In the genomic region with DNA sequence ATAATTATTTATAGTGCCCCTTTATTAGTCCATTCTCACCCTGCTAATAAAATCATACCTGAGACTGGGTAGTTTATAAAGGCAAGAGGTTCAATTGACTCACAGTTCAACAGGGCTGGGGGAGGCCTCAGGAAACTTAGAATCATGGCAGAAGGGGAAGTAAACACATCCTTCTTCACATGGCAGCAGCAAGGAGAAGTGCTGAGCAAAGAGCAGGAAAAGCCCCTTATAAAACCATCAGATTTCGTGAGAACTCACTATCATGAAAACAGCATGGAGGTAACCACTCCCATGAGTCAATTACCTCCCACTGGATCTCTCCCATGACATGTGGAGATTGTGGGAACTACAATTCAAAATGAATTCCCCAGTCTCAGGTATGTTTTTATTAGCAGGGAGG, we compare ENCODE assay signal across 13 cellular contexts.
"Had no signal": no experiment of that assay in that cellular context is flagged by ENCODE, and none has a peak within 500 bp of the region (broad histone marks: within the 10 kb centered on the region; RNA-seq: fewer than 3 reads in every experiment).

No MANE protein-coding gene starts in this region.

- H3K36me3 ChIP-seq: brain microvascular endothelial cell, colonic mucosa, left lung had no signal

- DNase-seq: activated CD4-positive, alpha-beta memory T cell treated with anti-CD3 and anti-CD28 coated beads, Interleukin-2, amount 10 ng/mL, durations not matched to agents 7 days and 5 days; activated CD4-positive, alpha-beta T cell treated with anti-CD3 and anti-CD28 coated beads for 36 hours; activated naive CD4-positive, alpha-beta T cell treated with anti-CD3 and anti-CD28 coated beads for 36 hours; activated T-cell treated with anti-CD3 and anti-CD28 coated beads, Interleukin-2, amount 50 U/mL, for 24 hours; anterior cingulate cortex; brain microvascular endothelial cell; colonic mucosa; erythroblast; left lung; retina; stimulated activated CD8-positive, alpha-beta memory T cell treated with anti-CD3 and anti-CD28 coated beads, Interleukin-4, amount 100 ng/mL, for 48 hours; stimulated activated naive CD4-positive, alpha-beta T cell; T-helper 17 cell had no signal

- H3K4me1 ChIP-seq: colonic mucosa, left lung had no signal

- H3K4me3 ChIP-seq: colonic mucosa, left lung had no signal

- H3K27me3 ChIP-seq: brain microvascular endothelial cell, colonic mucosa, left lung had no signal

- H3K27ac ChIP-seq: brain microvascular endothelial cell, colonic mucosa, left lung had no signal
